In the genomic region with DNA sequence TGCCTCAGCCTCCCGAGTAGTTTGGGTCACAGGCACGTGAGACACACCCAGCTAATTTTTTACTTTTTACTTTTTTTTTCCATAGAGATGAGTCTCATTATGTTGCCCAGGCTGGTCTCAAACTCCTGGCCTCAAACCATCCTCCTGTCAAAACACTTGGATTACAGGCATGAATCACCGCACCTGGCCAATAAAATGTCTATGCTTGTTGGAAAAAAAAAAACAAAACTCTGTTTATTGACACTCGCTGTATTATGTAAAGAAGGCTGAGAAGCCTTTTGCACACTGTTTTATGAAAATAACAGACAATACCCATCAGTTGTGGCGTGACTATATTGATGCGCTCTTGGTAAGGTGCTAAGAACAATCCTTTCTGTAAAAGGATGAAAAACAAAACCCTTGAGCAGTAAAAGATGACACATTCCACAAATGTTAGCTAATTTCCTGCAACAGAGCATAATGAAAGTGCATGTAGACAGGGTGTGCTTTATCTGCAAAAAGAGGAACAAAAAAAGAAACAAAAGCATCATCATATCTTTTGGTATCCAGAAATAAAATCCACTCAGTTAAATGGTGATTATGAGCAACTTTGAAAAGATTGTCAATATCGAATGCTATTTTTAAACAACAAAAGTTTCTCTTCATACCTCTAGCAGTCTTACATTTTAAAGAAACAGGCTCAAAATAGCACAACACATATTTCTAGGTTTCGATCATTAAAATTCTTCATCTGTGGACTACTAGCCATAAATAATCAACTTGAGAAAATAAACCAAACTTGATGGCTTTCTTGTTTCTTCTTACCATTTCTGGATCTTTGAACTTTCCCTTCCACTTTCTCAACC, we compare ENCODE assay signal across 7 cellular contexts.
DNase-seq lines count a peak whose midpoint lies in the region; ATAC-seq and TF ChIP-seq lines count a peak whose summit lies in the region.

No MANE protein-coding gene starts in this region.

- H3K27me3 ChIP-seq in SJSA1 (replicated peaks) (no peaks in the 10 kb centered on the region), thoracic aorta (replicated peaks; ENCODE audit: insufficient read depth) (no peaks in the 10 kb centered on the region), ascending aorta (no peaks in the 10 kb centered on the region)

- H3K4me3 ChIP-seq in SJSA1 (peak overlapping the region; percentile 12), thoracic aorta (peak overlapping the region; percentile 38), ascending aorta (no peak overlapping the region)

- TF ChIP-seq CTCF in thoracic aorta (IDR thresholded peaks at IDR 0.05) (no peak), ascending aorta (IDR thresholded peaks at IDR 0.05) (no peak)

- H3K9me3 ChIP-seq in SJSA1 (replicated peaks) (no peaks in the 10 kb centered on the region), thoracic aorta (no peaks in the 10 kb centered on the region), ascending aorta (no peaks in the 10 kb centered on the region)

- peak overlapping the region; percentile 50 for H3K27ac ChIP-seq in SJSA1
- no peak overlapping the region for H3K27ac ChIP-seq in thoracic aorta
- H3K27ac ChIP-seq in ascending aorta: peak overlapping the region in 1 of 2 donors; percentile 0

- intact Hi-C loops in ascending aorta (cut with DNase I): loop anchor here (5.0 to 10.0 kb wide), 2 partner anchors 133 to 371 kb away; no protein-coding TSS in a partner anchor

- H3K4me1 ChIP-seq in SJSA1 (replicated peaks) (peaks cover 26% of the 10 kb centered on the region), thoracic aorta (ENCODE audit: control insufficient read depth in 1 of 2, low read depth in 2 of 2) (peaks cover 7 to 25% of the 10 kb centered on the region in 2 donors), ascending aorta (peaks cover 0 to 7% of the 10 kb centered on the region in 2 donors)

- H3K36me3 ChIP-seq in SJSA1: no peaks in the 10 kb centered on the region
- H3K36me3 ChIP-seq in thoracic aorta: no peaks in the 10 kb centered on the region
- no peaks in the 10 kb centered on the region for H3K36me3 ChIP-seq in ascending aorta

- peak in 1 of 2 experiments; percentile 72 for DNase-seq in SJSA1 (ENCODE audit: low read depth in 1 of 2, low spot score in 2 of 2)
- DNase-seq in thoracic aorta (ENCODE audit: low spot score): no peak
- DNase-seq in NCI-H526 treated with DMSO at 0.1 percent for 48 hours (lab: John Stamatoyannopoulos, UW): no peak
- DNase-seq in ascending aorta (ENCODE audit: low spot score in 2 of 2): no peak
- DNase-seq in NCI-H187 (lab: John Stamatoyannopoulos, UW): no peak

- ATAC-seq in GM19324 (IDR thresholded peaks at IDR 0.05; ENCODE audit: low FRiP score, unreplicated experiment) (peak; percentile 65), HG03064 (IDR thresholded peaks at IDR 0.05; ENCODE audit: low read depth, unreplicated experiment) (peak; percentile 68), thoracic aorta (ENCODE audit: insufficient number of reproducible peaks, low FRiP score, low read depth) (no peak)

Comparison
In these comparisons a context has a peak if more than half of its experiments do, and no peak if none do; other contexts are left out.
1. H3K4me3 ChIP-seq: peak in SJSA1 (single experiment) and thoracic aorta (single experiment); none in ascending aorta (0 of 2).